10 cellular contexts compared by ENCODE assay signal in genomic region chr1:22639286-22639685, GRCh38. TPM values are rescaled to one million over a fixed set of nuclear protein-coding genes. Genes with fewer than 3 reads are reported as not detected.
A peak's percentile ranks its signal among the peaks of the same experiment; 100 is the strongest.
DNase-seq lines count a peak whose midpoint lies in the region; ATAC-seq and TF ChIP-seq lines count a peak whose summit lies in the region.
"Had no signal": no experiment of that assay in that cellular context is flagged by ENCODE, and none has a peak within 500 bp of the region (broad histone marks: within the 10 kb centered on the region; RNA-seq: fewer than 3 reads in every experiment).

No MANE protein-coding gene starts in this region.

- H3K36me3 Mint-ChIP-seq in progenitor cell of endocrine pancreas (ENCODE audit: insufficient read depth) = no peaks in the 10 kb centered on the region

- H3K27ac ChIP-seq in Karpas-422 (ENCODE audit: low read length) = no peak overlapping the region
- H3K27ac ChIP-seq in neural cell (ENCODE audit: low read length) = no peak overlapping the region

- H3F3A ChIP-seq in neural cell (ENCODE audit: insufficient read depth, low read length, poor library complexity, severe bottlenecking) = no peaks in the 10 kb centered on the region

- no peak overlapping the region for H3K9ac ChIP-seq in Karpas-422 (ENCODE audit: low read length)
- H3K9ac ChIP-seq in neural cell (ENCODE audit: low read length) = no peak overlapping the region

- no peak overlapping the region for H3K4me3 ChIP-seq in Karpas-422 (ENCODE audit: low read length)
- H3K4me3 ChIP-seq in neural cell (ENCODE audit: low read length) = no peak overlapping the region

- H3K27me3 ChIP-seq in Karpas-422 (ENCODE audit: low read length) (no peaks in the 10 kb centered on the region), neural cell (ENCODE audit: insufficient read depth, low read depth, low read length) (no peaks in the 10 kb centered on the region)

- no peaks in the 10 kb centered on the region for H3K4me1 ChIP-seq in Karpas-422 (ENCODE audit: low read length)

- H3K79me2 ChIP-seq in Karpas-422 (ENCODE audit: low read length) = no peaks in the 10 kb centered on the region
- no peaks in the 10 kb centered on the region for H3K79me2 ChIP-seq in neural cell (replicated peaks; ENCODE audit: insufficient read depth, low read length)

- peaks cover 3% of the 10 kb centered on the region; the same call in 1 of the 2 replicates for H4K20me1 ChIP-seq in Karpas-422 (ENCODE audit: insufficient read depth, low read depth, low read length)
- no peaks in the 10 kb centered on the region for H4K20me1 ChIP-seq in neural cell (ENCODE audit: insufficient read depth)

- peaks cover 6% of the 10 kb centered on the region for H3K4me1 Mint-ChIP-seq in progenitor cell of endocrine pancreas (ENCODE audit: low read depth)

- H3K27me3 Mint-ChIP-seq in progenitor cell of endocrine pancreas = peaks cover 16% of the 10 kb centered on the region

- no peak for TF ChIP-seq EP300 in neural cell (conservative IDR thresholded peaks at IDR 0.05; ENCODE audit: poor library complexity, severe bottlenecking)

- H2AFZ ChIP-seq in Karpas-422 (ENCODE audit: low read length) (no peak overlapping the region), neural cell (ENCODE audit: low read depth, low read length) (no peak overlapping the region)

- H3K4me2 ChIP-seq in Karpas-422 (ENCODE audit: low read depth, low read length, poor library complexity, severe bottlenecking) (no peak overlapping the region), neural cell (ENCODE audit: low read length) (no peak overlapping the region)

- ATAC-seq in GM21737 (IDR thresholded peaks at IDR 0.05; ENCODE audit: unreplicated experiment) (no peak), GM21786 (IDR thresholded peaks at IDR 0.05; ENCODE audit: unreplicated experiment) (no peak)

- DNase-seq in DMS 273 treated with DMSO at 0.1 percent for 48 hours (lab: John Stamatoyannopoulos, UW) = peak; percentile 25
- peak; percentile 63 for DNase-seq in Karpas-422
- DNase-seq in dermis blood vessel endothelial cell = peak; percentile 43
- DNase-seq in NCI-H146 (lab: John Stamatoyannopoulos, UW) = no peak
- DNase-seq in progenitor cell of endocrine pancreas (ENCODE audit: low spot score, unreplicated experiment) = no peak
- DNase-seq: nucleus accumbens, SHP77 had no signal

- no peaks in the 10 kb centered on the region for H3K9me3 Mint-ChIP-seq in progenitor cell of endocrine pancreas (ENCODE audit: low read depth)

- H3K9me2 ChIP-seq in Karpas-422 (replicated peaks; ENCODE audit: insufficient read depth, low read length) = no peaks in the 10 kb centered on the region
- no peaks in the 10 kb centered on the region for H3K9me2 ChIP-seq in neural cell (ENCODE audit: insufficient read depth, low read length)

- TF ChIP-seq RAD21 in neural cell (conservative IDR thresholded peaks at IDR 0.05) = no peak

- no peaks in the 10 kb centered on the region for H3K9me3 ChIP-seq in Karpas-422 (ENCODE audit: low read length)
- H3K9me3 ChIP-seq in neural cell (ENCODE audit: low read length) = no peaks in the 10 kb centered on the region

- TF ChIP-seq CTCF in neural cell (IDR thresholded peaks at IDR 0.05; ENCODE audit: poor library complexity, severe bottlenecking) (peak; percentile 31), progenitor cell of endocrine pancreas (IDR thresholded peaks at IDR 0.05; ENCODE audit: unreplicated experiment) (no peak)

- H3K4me3 Mint-ChIP-seq in progenitor cell of endocrine pancreas (ENCODE audit: low read depth) = no peak overlapping the region

- H3K36me3 ChIP-seq in Karpas-422 (ENCODE audit: insufficient read depth, low read length) = no peaks in the 10 kb centered on the region
- no peaks in the 10 kb centered on the region for H3K36me3 ChIP-seq in neural cell (ENCODE audit: insufficient read depth, low read length)

- H3K27ac Mint-ChIP-seq in progenitor cell of endocrine pancreas = no peak overlapping the region

TF ChIP-seq in neural cell, 6 proteins besides CTCF, POLR2A, EP300 and RAD21:
- TF ChIP-seq SMC3 (conservative IDR thresholded peaks at IDR 0.05; ENCODE audit: poor library complexity) = no peak
- TF ChIP-seq POLR2AphosphoS5 (IDR thresholded peaks at IDR 0.05) = no peak
- TF ChIP-seq TAF1 (IDR thresholded peaks at IDR 0.05; ENCODE audit: low read depth) = no peak
- TF ChIP-seq, protein P1, sequence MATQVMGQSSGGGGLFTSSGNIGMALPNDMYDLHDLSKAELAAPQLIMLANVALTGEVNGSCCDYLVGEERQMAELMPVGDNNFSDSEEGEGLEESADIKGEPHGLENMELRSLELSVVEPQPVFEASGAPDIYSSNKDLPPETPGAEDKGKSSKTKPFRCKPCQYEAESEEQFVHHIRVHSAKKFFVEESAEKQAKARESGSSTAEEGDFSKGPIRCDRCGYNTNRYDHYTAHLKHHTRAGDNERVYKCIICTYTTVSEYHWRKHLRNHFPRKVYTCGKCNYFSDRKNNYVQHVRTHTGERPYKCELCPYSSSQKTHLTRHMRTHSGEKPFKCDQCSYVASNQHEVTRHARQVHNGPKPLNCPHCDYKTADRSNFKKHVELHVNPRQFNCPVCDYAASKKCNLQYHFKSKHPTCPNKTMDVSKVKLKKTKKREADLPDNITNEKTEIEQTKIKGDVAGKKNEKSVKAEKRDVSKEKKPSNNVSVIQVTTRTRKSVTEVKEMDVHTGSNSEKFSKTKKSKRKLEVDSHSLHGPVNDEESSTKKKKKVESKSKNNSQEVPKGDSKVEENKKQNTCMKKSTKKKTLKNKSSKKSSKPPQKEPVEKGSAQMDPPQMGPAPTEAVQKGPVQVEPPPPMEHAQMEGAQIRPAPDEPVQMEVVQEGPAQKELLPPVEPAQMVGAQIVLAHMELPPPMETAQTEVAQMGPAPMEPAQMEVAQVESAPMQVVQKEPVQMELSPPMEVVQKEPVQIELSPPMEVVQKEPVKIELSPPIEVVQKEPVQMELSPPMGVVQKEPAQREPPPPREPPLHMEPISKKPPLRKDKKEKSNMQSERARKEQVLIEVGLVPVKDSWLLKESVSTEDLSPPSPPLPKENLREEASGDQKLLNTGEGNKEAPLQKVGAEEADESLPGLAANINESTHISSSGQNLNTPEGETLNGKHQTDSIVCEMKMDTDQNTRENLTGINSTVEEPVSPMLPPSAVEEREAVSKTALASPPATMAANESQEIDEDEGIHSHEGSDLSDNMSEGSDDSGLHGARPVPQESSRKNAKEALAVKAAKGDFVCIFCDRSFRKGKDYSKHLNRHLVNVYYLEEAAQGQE (IDR thresholded peaks at IDR 0.05; ENCODE audit: borderline replicate concordance) = no peak
- no peak for TF ChIP-seq EZH2 (IDR thresholded peaks at IDR 0.05; ENCODE audit: borderline replicate concordance, insufficient read depth, low read length, poor library complexity, severe bottlenecking)
- TF ChIP-seq MXI1 (conservative IDR thresholded peaks at IDR 0.05; ENCODE audit: poor library complexity, severe bottlenecking) = no peak
TF ChIP-seq in neural cell: peak in this region for 0.

RNA-seq across cellular contexts. Expression of gene C1QA, which starts 2.9 kb away (rescaled TPM):
- total RNA-seq in Karpas-422 (2014; rRNA removed; shearing (Covaris generic); ENCODE audit: low replicate concordance) = not detected in 2 replicates
- not detected in 2 replicates for total RNA-seq in dermis blood vessel endothelial cell
- polyA plus RNA-seq in neural cell = not detected in 2 replicates
- polyA minus RNA-seq in neural cell = not detected in 2 replicates
- not detected in 2 replicates for total RNA-seq in progenitor cell of endocrine pancreas

RNA-seq across cellular contexts. Expression of gene C1QC, which starts 4.1 kb away (rescaled TPM):
- not detected in 2 replicates for total RNA-seq in Karpas-422 (2014; rRNA removed; shearing (Covaris generic); ENCODE audit: low replicate concordance)
- total RNA-seq in dermis blood vessel endothelial cell (not detected in 2 replicates), progenitor cell of endocrine pancreas (not detected in 2 replicates)
- not detected in 2 replicates for polyA plus RNA-seq in neural cell
- polyA minus RNA-seq in neural cell = not detected in 2 replicates

RNA-seq across cellular contexts. Expression of gene C1QB, which starts 13.8 kb away (rescaled TPM):
- total RNA-seq in Karpas-422 (2014; rRNA removed; shearing (Covaris generic); ENCODE audit: low replicate concordance) = not detected in 2 replicates
- total RNA-seq in dermis blood vessel endothelial cell = not detected in 2 replicates
- polyA plus RNA-seq in neural cell = not detected in 2 replicates
- polyA minus RNA-seq in neural cell = not detected in 2 replicates
- total RNA-seq in progenitor cell of endocrine pancreas = not detected in 2 replicates

Comparison
In these comparisons a context has a peak if more than half of its experiments do, and no peak if none do; other contexts are left out.
1. DNase-seq: peak in DMS 273 treated with DMSO at 0.1 percent for 48 hours (single experiment), Karpas-422 (single experiment) and dermis blood vessel endothelial cell (single experiment); none in NCI-H146 (single experiment) and progenitor cell of endocrine pancreas (single experiment).